Comparison of ENCODE assay signal across 8 cellular contexts in genomic region chr7:100629117-100629711, GRCh38. TPM values are rescaled to one million over a fixed set of nuclear protein-coding genes. Genes with fewer than 3 reads are reported as not detected.
DNase-seq lines count a peak whose midpoint lies in the region; ATAC-seq, FAIRE-seq and TF ChIP-seq lines count a peak whose summit lies in the region.

No MANE protein-coding gene starts in this region.

- DNase-seq in D721Med (ENCODE audit: insufficient read length, low spot score) (no peak), HFFc6 (no peak), T-helper 17 cell (no peak), keratinocyte (ENCODE audit: low read depth, low spot score) (no peak), hippocampal formation (lab: John Stamatoyannopoulos, UW) (no peak), NCI-H2029 (lab: John Stamatoyannopoulos, UW) (no peak), NCI-H1436 (lab: John Stamatoyannopoulos, UW) (no peak)

- TF ChIP-seq CTCF in D721Med (IDR thresholded peaks at IDR 0.05; ENCODE audit: insufficient read depth, missing control alignments) (peak; percentile 33), HFFc6 (IDR thresholded peaks at IDR 0.05) (peak; percentile 53; the same call in 1 of the 2 replicates), keratinocyte (optimal IDR thresholded peaks at IDR 0.05 in 1 of 3, IDR thresholded peaks at IDR 0.05 in 1 of 3, conservative IDR thresholded peaks at IDR 0.05 in 1 of 3; ENCODE audit: extremely low read depth in 1 of 3, insufficient read depth in 2 of 3, low read length in 3 of 3) (peak; percentile 35 to 61 (median 38))

- H3K4me1 ChIP-seq in keratinocyte (ENCODE audit: control insufficient read depth, extremely low read depth, insufficient read depth, low read length), result peaks cover 12% of the 10 kb centered on the region

- FAIRE-seq in D721Med (lab: Jason Lieb, UNC) (no peak), keratinocyte (lab: Jason Lieb, UNC) (no peak)

- no peak overlapping the region for H3K9ac ChIP-seq in keratinocyte (ENCODE audit: control insufficient read depth, extremely low read depth, insufficient read depth, low read length)

- H2AFZ ChIP-seq in keratinocyte (ENCODE audit: control insufficient read depth, low read length), result no peak overlapping the region

- dilution Hi-C loops in keratinocyte (cut with MboI; ENCODE audit: extremely low pct_ligation_motif_present, low sequenced_read_pairs), result no loop called here

- H3K27me3 ChIP-seq in keratinocyte (ENCODE audit: control insufficient read depth, extremely low read depth, insufficient read depth, low read length), result peaks cover 10% of the 10 kb centered on the region

- no peaks in the 10 kb centered on the region for H3K9me1 ChIP-seq in keratinocyte (ENCODE audit: control insufficient read depth, extremely low read depth, insufficient read depth, low read length)

- H4K20me1 ChIP-seq in keratinocyte (ENCODE audit: control insufficient read depth, extremely low read depth, insufficient read depth, low read length), result no peaks in the 10 kb centered on the region

- H3K27ac Mint-ChIP-seq in HFFc6 (no peak overlapping the region), T-helper 17 cell (peak overlapping the region; percentile 81)

- H3K4me2 ChIP-seq in keratinocyte (ENCODE audit: control insufficient read depth, extremely low read depth, insufficient read depth, low read depth, low read length), result no peak overlapping the region

- H3K4me3 Mint-ChIP-seq in HFFc6, result no peak overlapping the region
- peak overlapping the region; percentile 31 for H3K4me3 Mint-ChIP-seq in T-helper 17 cell

- H3K27me3 Mint-ChIP-seq in HFFc6 (ENCODE audit: insufficient read depth), result peaks cover 25% of the 10 kb centered on the region
- no peaks in the 10 kb centered on the region for H3K27me3 Mint-ChIP-seq in T-helper 17 cell

- H3K4me1 Mint-ChIP-seq in HFFc6 (ENCODE audit: low read depth) (peaks cover 10% of the 10 kb centered on the region), T-helper 17 cell (peaks cover 32% of the 10 kb centered on the region)

- ATAC-seq in T-helper 17 cell (no peak), GM19452 (IDR thresholded peaks at IDR 0.05; ENCODE audit: unreplicated experiment) (no peak)

- no peaks in the 10 kb centered on the region for H3K36me3 ChIP-seq in keratinocyte (ENCODE audit: control insufficient read depth in 2 of 2, extremely low read depth in 1 of 2, insufficient read depth in 2 of 2, low read length in 2 of 2)

- H3K79me2 ChIP-seq in keratinocyte (ENCODE audit: control insufficient read depth, insufficient read depth, low read length), result no peaks in the 10 kb centered on the region

- H3K36me3 Mint-ChIP-seq in HFFc6 (ENCODE audit: low read depth) (no peaks in the 10 kb centered on the region), T-helper 17 cell (ENCODE audit: low read depth) (no peaks in the 10 kb centered on the region)

- H3K27ac ChIP-seq in keratinocyte (ENCODE audit: control insufficient read depth, insufficient read depth, low read length), result no peak overlapping the region

- H3K9me3 Mint-ChIP-seq in HFFc6, result no peaks in the 10 kb centered on the region

- H3K9me3 ChIP-seq in T-helper 17 cell (ENCODE audit: control insufficient read depth, low read length, poor library complexity, severe bottlenecking), result no peaks in the 10 kb centered on the region
- H3K9me3 ChIP-seq in keratinocyte (ENCODE audit: control insufficient read depth, low read depth, low read length), result no peaks in the 10 kb centered on the region

- H3K4me3 ChIP-seq in keratinocyte (ENCODE audit: control insufficient read depth in 2 of 3, extremely low read depth in 1 of 3, insufficient read depth in 2 of 3, low read depth in 1 of 3, low read length in 3 of 3), result no peak overlapping the region

RNA-seq across cellular contexts. Expression of gene TFR2, which starts 12.1 kb away (rescaled TPM):
- 1 to 10 TPM in 1 of 6 experiments, under 1 TPM in 3, not detected in 2; 0.16 to 1.1 (median 0.27) TPM for total RNA-seq in HFFc6 (2021; fragmentation: NEBNext Ultra II Directional; extraction: Animal tissue kit (Norgen Biotek cat#: 25700))
- total RNA-seq in T-helper 17 cell, result 1 to 10 TPM; 4.5 to 6.1 TPM
- 0.07 to 0.21 TPM (median 0.12 TPM) in 3 replicates for polyA plus RNA-seq in keratinocyte
- not detected for polyA plus RNA-seq in keratinocyte (2011; ENCODE audit: low read depth)
- polyA plus RNA-seq in keratinocyte (2011; cell fraction: cytosol; rRNA removed), result 0.04 TPM in 1 of 2 replicates, not detected in the other
- 0.18 and 0.28 TPM in 2 replicates for polyA plus RNA-seq in keratinocyte (2011; cell fraction: nucleus; rRNA removed)
- polyA plus RNA-seq in keratinocyte (2012; ENCODE audit: low replicate concordance), result 0.08 and 0.28 TPM in 2 replicates
- not detected in 3 replicates for polyA minus RNA-seq in keratinocyte
- not detected for polyA minus RNA-seq in keratinocyte (2011; cell fraction: cytosol; rRNA and poly(A)+ RNA removed)
- 0.31 and 0.63 TPM in 2 replicates for polyA minus RNA-seq in keratinocyte (2011; cell fraction: nucleus; rRNA and poly(A)+ RNA removed)

RNA-seq across cellular contexts. Expression of gene MOSPD3, which starts 16.9 kb away (rescaled TPM):
- 10 to 100 TPM; 14.6 to 19.0 (median 17.4) TPM for total RNA-seq in HFFc6 (2021; fragmentation: NEBNext Ultra II Directional; extraction: Animal tissue kit (Norgen Biotek cat#: 25700))
- 10 to 100 TPM; 16.4 to 16.5 TPM for total RNA-seq in T-helper 17 cell
- polyA plus RNA-seq in keratinocyte, result 4.1 to 17.0 TPM (median 5.5 TPM) in 3 replicates
- polyA plus RNA-seq in keratinocyte (2011; ENCODE audit: low read depth), result 1.7 TPM
- polyA plus RNA-seq in keratinocyte (2011; cell fraction: cytosol; rRNA removed), result 4.6 and 8.9 TPM in 2 replicates
- polyA plus RNA-seq in keratinocyte (2011; cell fraction: nucleus; rRNA removed), result 6.3 and 7.3 TPM in 2 replicates
- 17.0 TPM in 2 replicates for polyA plus RNA-seq in keratinocyte (2012; ENCODE audit: low replicate concordance)
- 0.90 to 24.8 TPM (median 3.7 TPM) in 3 replicates for polyA minus RNA-seq in keratinocyte
- 7.3 TPM for polyA minus RNA-seq in keratinocyte (2011; cell fraction: cytosol; rRNA and poly(A)+ RNA removed)
- polyA minus RNA-seq in keratinocyte (2011; cell fraction: nucleus; rRNA and poly(A)+ RNA removed), result 1.6 and 2.4 TPM in 2 replicates

RNA-seq across cellular contexts. Expression of gene ACTL6B, which starts 27.0 kb away (rescaled TPM):
- not detected for total RNA-seq in HFFc6 (2021; fragmentation: NEBNext Ultra II Directional; extraction: Animal tissue kit (Norgen Biotek cat#: 25700))
- not detected for total RNA-seq in T-helper 17 cell
- polyA plus RNA-seq in keratinocyte, result not detected in 3 replicates
- polyA plus RNA-seq in keratinocyte (2011; ENCODE audit: low read depth), result not detected
- polyA plus RNA-seq in keratinocyte (2011; cell fraction: cytosol; rRNA removed), result not detected in 2 replicates
- polyA plus RNA-seq in keratinocyte (2011; cell fraction: nucleus; rRNA removed), result not detected in 2 replicates
- polyA plus RNA-seq in keratinocyte (2012; ENCODE audit: low replicate concordance), result not detected in 2 replicates
- polyA minus RNA-seq in keratinocyte, result not detected in 3 replicates
- polyA minus RNA-seq in keratinocyte (2011; cell fraction: cytosol; rRNA and poly(A)+ RNA removed), result not detected
- polyA minus RNA-seq in keratinocyte (2011; cell fraction: nucleus; rRNA and poly(A)+ RNA removed), result not detected in 2 replicates

RNA-seq across cellular contexts. Expression of gene PCOLCE, which starts 27.1 kb away (rescaled TPM):
- 100 to 1,000 TPM; 291 to 396 (median 388) TPM for total RNA-seq in HFFc6 (2021; fragmentation: NEBNext Ultra II Directional; extraction: Animal tissue kit (Norgen Biotek cat#: 25700))
- total RNA-seq in T-helper 17 cell, result 10 to 100 TPM; 12.6 to 14.7 TPM
- 0.63 to 1.3 TPM (median 0.80 TPM) in 3 replicates for polyA plus RNA-seq in keratinocyte
- polyA plus RNA-seq in keratinocyte (2011; ENCODE audit: low read depth), result not detected
- 0.26 and 0.66 TPM in 2 replicates for polyA plus RNA-seq in keratinocyte (2011; cell fraction: cytosol; rRNA removed)
- 2.1 and 5.2 TPM in 2 replicates for polyA plus RNA-seq in keratinocyte (2011; cell fraction: nucleus; rRNA removed)
- 2.6 and 3.4 TPM in 2 replicates for polyA plus RNA-seq in keratinocyte (2012; ENCODE audit: low replicate concordance)
- 0.76 to 3.8 TPM in 2 of 3 replicates, not detected in the other for polyA minus RNA-seq in keratinocyte
- polyA minus RNA-seq in keratinocyte (2011; cell fraction: cytosol; rRNA and poly(A)+ RNA removed), result not detected
- 1.2 TPM in 1 of 2 replicates, not detected in the other for polyA minus RNA-seq in keratinocyte (2011; cell fraction: nucleus; rRNA and poly(A)+ RNA removed)

RNA-seq across cellular contexts. Expression of gene FBXO24, which starts 43.1 kb away (rescaled TPM):
- under 1 TPM; 0.20 to 0.47 (median 0.28) TPM for total RNA-seq in HFFc6 (2021; fragmentation: NEBNext Ultra II Directional; extraction: Animal tissue kit (Norgen Biotek cat#: 25700))
- total RNA-seq in T-helper 17 cell, result under 1 TPM; 0.31 to 0.70 TPM
- polyA plus RNA-seq in keratinocyte, result 0.19 to 0.34 TPM (median 0.22 TPM) in 3 replicates
- polyA plus RNA-seq in keratinocyte (2011; ENCODE audit: low read depth), result 0.26 TPM
- 0.13 and 0.22 TPM in 2 replicates for polyA plus RNA-seq in keratinocyte (2011; cell fraction: cytosol; rRNA removed)
- polyA plus RNA-seq in keratinocyte (2011; cell fraction: nucleus; rRNA removed), result 0.19 and 0.61 TPM in 2 replicates
- polyA plus RNA-seq in keratinocyte (2012; ENCODE audit: low replicate concordance), result 0.14 and 0.17 TPM in 2 replicates
- 0.63 to 1.7 TPM in 2 of 3 replicates, not detected in the other for polyA minus RNA-seq in keratinocyte
- not detected for polyA minus RNA-seq in keratinocyte (2011; cell fraction: cytosol; rRNA and poly(A)+ RNA removed)
- polyA minus RNA-seq in keratinocyte (2011; cell fraction: nucleus; rRNA and poly(A)+ RNA removed), result not detected in 2 replicates
